In the genomic region with DNA sequence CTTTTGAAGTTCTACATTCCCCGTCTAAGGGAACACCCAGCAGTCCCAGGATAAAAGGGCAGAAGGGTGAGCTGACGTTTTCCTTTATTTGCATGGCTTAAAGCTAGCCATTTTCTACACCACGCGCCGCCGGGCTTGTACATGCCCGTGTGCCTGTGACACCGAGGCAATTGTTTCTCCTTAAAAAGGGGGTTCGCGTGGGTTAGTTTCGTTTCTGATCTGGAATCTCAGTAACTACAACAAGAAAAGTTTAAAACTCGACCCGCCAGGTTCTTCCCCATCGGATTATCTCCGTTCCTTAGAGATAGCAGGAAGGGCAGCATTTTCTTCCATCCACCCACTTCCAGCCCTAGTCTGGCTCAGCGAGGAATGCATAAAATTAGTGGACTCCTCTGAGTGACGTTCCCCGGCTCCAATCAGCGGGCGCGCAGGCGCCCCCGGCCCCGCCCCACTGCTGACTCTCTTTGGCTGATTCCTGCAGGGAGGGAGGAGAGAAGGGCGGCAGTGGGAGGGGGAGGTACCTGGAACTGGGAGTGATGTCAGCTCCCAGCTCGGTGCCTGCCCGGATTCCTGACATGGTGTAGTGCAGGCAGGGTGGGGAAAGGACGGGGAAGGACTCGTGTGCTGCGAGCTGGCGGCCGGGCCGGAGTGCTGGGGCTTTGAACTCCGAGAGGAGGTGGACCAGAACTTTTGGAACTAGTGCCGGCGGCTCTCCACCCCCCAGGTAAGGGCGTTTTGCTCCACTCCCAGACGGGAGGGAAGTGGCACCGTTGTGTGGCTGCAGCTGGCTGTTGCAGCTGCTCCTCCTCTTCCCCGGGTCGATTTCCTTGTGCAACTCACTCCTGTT, we compare ENCODE assay signal across 1 cellular context.
A peak's percentile ranks its signal among the peaks of the same experiment; 100 is the strongest.
TF ChIP-seq lines count a peak whose summit lies in the region.

A gene (plus strand): TSS at position 565 of the 847 bp plus-strand sequence. CDS start 109,191 bp downstream, outside the sequence.

TF ChIP-seq in GM12878, 131 proteins besides CTCF, POLR2A, EP300 and RAD21 (continued from another document and continues in another):
- TF ChIP-seq, protein P1, sequence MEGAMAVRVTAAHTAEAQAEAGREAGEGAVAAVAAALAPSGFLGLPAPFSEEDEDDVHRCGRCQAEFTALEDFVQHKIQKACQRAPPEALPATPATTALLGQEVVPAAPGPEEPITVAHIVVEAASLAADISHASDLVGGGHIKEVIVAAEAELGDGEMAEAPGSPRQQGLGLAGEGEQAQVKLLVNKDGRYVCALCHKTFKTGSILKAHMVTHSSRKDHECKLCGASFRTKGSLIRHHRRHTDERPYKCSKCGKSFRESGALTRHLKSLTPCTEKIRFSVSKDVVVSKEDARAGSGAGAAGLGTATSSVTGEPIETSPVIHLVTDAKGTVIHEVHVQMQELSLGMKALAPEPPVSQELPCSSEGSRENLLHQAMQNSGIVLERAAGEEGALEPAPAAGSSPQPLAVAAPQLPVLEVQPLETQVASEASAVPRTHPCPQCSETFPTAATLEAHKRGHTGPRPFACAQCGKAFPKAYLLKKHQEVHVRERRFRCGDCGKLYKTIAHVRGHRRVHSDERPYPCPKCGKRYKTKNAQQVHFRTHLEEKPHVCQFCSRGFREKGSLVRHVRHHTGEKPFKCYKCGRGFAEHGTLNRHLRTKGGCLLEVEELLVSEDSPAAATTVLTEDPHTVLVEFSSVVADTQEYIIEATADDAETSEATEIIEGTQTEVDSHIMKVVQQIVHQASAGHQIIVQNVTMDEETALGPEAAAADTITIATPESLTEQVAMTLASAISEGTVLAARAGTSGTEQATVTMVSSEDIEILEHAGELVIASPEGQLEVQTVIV (IDR thresholded peaks at IDR 0.05; ENCODE audit: borderline replicate concordance, partially characterized antibody) = no peak
- TF ChIP-seq ZNF384 (IDR thresholded peaks at IDR 0.05; ENCODE audit: borderline replicate concordance, low read depth, low read length) (no peak), CBX5 (IDR thresholded peaks at IDR 0.05; ENCODE audit: low read depth) (no peak; the same call in 1 of the 2 replicates), NFYA (IDR thresholded peaks at IDR 0.05; ENCODE audit: borderline replicate concordance, low read depth, low read length) (peak; percentile 77), ETV6 (conservative IDR thresholded peaks at IDR 0.05 in 1 of 2, IDR thresholded peaks at IDR 0.05 in 1 of 2; ENCODE audit: borderline replicate concordance in 1 of 2, low read depth in 1 of 2) (no peak), SUPT20H (IDR thresholded peaks at IDR 0.05; ENCODE audit: borderline replicate concordance, control insufficient read depth, low read depth, low read length) (no peak), IKZF1 (conservative IDR thresholded peaks at IDR 0.05) (peak; percentile 93), BACH1 (IDR thresholded peaks at IDR 0.05; ENCODE audit: borderline replicate concordance) (peak; percentile 58; the same call in 1 of the 2 replicates), BCL11A (IDR thresholded peaks at IDR 0.05; ENCODE audit: low read depth, low read length) (no peak), TARDBP (IDR thresholded peaks at IDR 0.05; ENCODE audit: borderline replicate concordance) (no peak), ATF7 (IDR thresholded peaks at IDR 0.05; ENCODE audit: low read depth) (peak; percentile 95), EGR1 (IDR thresholded peaks at IDR 0.05; ENCODE audit: borderline replicate concordance in 1 of 2, low read depth in 2 of 2, low read length in 2 of 2) (peak in 1 of 2 experiments; percentile 20; a peak in 1 of 3 replicates), TAF1 (IDR thresholded peaks at IDR 0.05; ENCODE audit: borderline replicate concordance, low read depth, low read length) (peak; percentile 41; the same call in 1 of the 2 replicates), NRF1 (conservative IDR thresholded peaks at IDR 0.05; ENCODE audit: low read depth, low read length) (no peak), ZNF622 (IDR thresholded peaks at IDR 0.05) (no peak), JUND (IDR thresholded peaks at IDR 0.05; ENCODE audit: low read depth, low read length) (no peak), SMAD1 (IDR thresholded peaks at IDR 0.05; ENCODE audit: low read depth, partially characterized antibody) (no peak), TCF3 (IDR thresholded peaks at IDR 0.05; ENCODE audit: borderline replicate concordance, insufficient read depth, low read depth, low read length) (0 out of 2 replicates have a peak, but pooled peaks have one; percentile 6), IKZF2 (IDR thresholded peaks at IDR 0.05) (peak; percentile 86 to 89), POU2F2 (IDR thresholded peaks at IDR 0.05; ENCODE audit: borderline replicate concordance, low read depth, low read length) (peak; percentile 93; the same call in 1 of the 3 replicates), YY1 (IDR thresholded peaks at IDR 0.05; ENCODE audit: low read depth, low read length) (peak; percentile 62; the same call in 1 of the 2 replicates), RB1 (IDR thresholded peaks at IDR 0.05; ENCODE audit: borderline replicate concordance) (0 out of 2 replicates have a peak, but pooled peaks have one; percentile 24), TCF12 (IDR thresholded peaks at IDR 0.05; ENCODE audit: low read depth, low read length) (peak; percentile 63; the same call in 1 of the 2 replicates), MTA3 (IDR thresholded peaks at IDR 0.05; ENCODE audit: borderline replicate concordance, low read length) (no peak), WRNIP1 (IDR thresholded peaks at IDR 0.05; ENCODE audit: borderline replicate concordance, low read depth, low read length) (no peak), KDM1A (IDR thresholded peaks at IDR 0.05; ENCODE audit: borderline replicate concordance) (no peak), SP1 (IDR thresholded peaks at IDR 0.05; ENCODE audit: low read depth, low read length) (peak; percentile 94), CREM (IDR thresholded peaks at IDR 0.05; ENCODE audit: low read depth) (peak; percentile 64), SMARCA5 (IDR thresholded peaks at IDR 0.05) (no peak), PAX5 (IDR thresholded peaks at IDR 0.05; ENCODE audit: borderline replicate concordance, low read depth, low read length) (peak; percentile 58; the same call in 1 of the 2 replicates), ZBED1 (IDR thresholded peaks at IDR 0.05; ENCODE audit: borderline replicate concordance) (no peak), SRF (IDR thresholded peaks at IDR 0.05; ENCODE audit: low read depth in 2 of 2, low read length in 2 of 2) (no peak), SPI1 (IDR thresholded peaks at IDR 0.05; ENCODE audit: borderline replicate concordance, insufficient read depth, low read depth, low read length) (peak; percentile 42; the same call in 1 of the 2 replicates)
- TF ChIP-seq, protein P2, sequence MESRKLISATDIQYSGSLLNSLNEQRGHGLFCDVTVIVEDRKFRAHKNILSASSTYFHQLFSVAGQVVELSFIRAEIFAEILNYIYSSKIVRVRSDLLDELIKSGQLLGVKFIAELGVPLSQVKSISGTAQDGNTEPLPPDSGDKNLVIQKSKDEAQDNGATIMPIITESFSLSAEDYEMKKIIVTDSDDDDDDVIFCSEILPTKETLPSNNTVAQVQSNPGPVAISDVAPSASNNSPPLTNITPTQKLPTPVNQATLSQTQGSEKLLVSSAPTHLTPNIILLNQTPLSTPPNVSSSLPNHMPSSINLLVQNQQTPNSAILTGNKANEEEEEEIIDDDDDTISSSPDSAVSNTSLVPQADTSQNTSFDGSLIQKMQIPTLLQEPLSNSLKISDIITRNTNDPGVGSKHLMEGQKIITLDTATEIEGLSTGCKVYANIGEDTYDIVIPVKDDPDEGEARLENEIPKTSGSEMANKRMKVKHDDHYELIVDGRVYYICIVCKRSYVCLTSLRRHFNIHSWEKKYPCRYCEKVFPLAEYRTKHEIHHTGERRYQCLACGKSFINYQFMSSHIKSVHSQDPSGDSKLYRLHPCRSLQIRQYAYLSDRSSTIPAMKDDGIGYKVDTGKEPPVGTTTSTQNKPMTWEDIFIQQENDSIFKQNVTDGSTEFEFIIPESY (IDR thresholded peaks at IDR 0.05) = no peak
- TF ChIP-seq, protein P3, sequence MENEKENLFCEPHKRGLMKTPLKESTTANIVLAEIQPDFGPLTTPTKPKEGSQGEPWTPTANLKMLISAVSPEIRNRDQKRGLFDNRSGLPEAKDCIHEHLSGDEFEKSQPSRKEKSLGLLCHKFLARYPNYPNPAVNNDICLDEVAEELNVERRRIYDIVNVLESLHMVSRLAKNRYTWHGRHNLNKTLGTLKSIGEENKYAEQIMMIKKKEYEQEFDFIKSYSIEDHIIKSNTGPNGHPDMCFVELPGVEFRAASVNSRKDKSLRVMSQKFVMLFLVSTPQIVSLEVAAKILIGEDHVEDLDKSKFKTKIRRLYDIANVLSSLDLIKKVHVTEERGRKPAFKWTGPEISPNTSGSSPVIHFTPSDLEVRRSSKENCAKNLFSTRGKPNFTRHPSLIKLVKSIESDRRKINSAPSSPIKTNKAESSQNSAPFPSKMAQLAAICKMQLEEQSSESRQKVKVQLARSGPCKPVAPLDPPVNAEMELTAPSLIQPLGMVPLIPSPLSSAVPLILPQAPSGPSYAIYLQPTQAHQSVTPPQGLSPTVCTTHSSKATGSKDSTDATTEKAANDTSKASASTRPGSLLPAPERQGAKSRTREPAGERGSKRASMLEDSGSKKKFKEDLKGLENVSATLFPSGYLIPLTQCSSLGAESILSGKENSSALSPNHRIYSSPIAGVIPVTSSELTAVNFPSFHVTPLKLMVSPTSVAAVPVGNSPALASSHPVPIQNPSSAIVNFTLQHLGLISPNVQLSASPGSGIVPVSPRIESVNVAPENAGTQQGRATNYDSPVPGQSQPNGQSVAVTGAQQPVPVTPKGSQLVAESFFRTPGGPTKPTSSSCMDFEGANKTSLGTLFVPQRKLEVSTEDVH (IDR thresholded peaks at IDR 0.05; ENCODE audit: low read depth, partially characterized antibody) = peak; percentile 3
- TF ChIP-seq, protein P4, sequence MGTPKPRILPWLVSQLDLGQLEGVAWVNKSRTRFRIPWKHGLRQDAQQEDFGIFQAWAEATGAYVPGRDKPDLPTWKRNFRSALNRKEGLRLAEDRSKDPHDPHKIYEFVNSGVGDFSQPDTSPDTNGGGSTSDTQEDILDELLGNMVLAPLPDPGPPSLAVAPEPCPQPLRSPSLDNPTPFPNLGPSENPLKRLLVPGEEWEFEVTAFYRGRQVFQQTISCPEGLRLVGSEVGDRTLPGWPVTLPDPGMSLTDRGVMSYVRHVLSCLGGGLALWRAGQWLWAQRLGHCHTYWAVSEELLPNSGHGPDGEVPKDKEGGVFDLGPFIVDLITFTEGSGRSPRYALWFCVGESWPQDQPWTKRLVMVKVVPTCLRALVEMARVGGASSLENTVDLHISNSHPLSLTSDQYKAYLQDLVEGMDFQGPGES (IDR thresholded peaks at IDR 0.05) = peak; percentile 76; the same call in 1 of the 2 replicates
- TF ChIP-seq, protein P5, sequence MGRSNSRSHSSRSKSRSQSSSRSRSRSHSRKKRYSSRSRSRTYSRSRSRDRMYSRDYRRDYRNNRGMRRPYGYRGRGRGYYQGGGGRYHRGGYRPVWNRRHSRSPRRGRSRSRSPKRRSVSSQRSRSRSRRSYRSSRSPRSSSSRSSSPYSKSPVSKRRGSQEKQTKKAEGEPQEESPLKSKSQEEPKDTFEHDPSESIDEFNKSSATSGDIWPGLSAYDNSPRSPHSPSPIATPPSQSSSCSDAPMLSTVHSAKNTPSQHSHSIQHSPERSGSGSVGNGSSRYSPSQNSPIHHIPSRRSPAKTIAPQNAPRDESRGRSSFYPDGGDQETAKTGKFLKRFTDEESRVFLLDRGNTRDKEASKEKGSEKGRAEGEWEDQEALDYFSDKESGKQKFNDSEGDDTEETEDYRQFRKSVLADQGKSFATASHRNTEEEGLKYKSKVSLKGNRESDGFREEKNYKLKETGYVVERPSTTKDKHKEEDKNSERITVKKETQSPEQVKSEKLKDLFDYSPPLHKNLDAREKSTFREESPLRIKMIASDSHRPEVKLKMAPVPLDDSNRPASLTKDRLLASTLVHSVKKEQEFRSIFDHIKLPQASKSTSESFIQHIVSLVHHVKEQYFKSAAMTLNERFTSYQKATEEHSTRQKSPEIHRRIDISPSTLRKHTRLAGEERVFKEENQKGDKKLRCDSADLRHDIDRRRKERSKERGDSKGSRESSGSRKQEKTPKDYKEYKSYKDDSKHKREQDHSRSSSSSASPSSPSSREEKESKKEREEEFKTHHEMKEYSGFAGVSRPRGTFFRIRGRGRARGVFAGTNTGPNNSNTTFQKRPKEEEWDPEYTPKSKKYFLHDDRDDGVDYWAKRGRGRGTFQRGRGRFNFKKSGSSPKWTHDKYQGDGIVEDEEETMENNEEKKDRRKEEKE (IDR thresholded peaks at IDR 0.05) = no peak
- TF ChIP-seq, protein P6, sequence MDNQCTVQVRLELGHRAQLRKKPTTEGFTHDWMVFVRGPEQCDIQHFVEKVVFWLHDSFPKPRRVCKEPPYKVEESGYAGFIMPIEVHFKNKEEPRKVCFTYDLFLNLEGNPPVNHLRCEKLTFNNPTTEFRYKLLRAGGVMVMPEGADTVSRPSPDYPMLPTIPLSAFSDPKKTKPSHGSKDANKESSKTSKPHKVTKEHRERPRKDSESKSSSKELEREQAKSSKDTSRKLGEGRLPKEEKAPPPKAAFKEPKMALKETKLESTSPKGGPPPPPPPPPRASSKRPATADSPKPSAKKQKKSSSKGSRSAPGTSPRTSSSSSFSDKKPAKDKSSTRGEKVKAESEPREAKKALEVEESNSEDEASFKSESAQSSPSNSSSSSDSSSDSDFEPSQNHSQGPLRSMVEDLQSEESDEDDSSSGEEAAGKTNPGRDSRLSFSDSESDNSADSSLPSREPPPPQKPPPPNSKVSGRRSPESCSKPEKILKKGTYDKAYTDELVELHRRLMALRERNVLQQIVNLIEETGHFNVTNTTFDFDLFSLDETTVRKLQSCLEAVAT (IDR thresholded peaks at IDR 0.05) = no peak
- TF ChIP-seq, protein P7, sequence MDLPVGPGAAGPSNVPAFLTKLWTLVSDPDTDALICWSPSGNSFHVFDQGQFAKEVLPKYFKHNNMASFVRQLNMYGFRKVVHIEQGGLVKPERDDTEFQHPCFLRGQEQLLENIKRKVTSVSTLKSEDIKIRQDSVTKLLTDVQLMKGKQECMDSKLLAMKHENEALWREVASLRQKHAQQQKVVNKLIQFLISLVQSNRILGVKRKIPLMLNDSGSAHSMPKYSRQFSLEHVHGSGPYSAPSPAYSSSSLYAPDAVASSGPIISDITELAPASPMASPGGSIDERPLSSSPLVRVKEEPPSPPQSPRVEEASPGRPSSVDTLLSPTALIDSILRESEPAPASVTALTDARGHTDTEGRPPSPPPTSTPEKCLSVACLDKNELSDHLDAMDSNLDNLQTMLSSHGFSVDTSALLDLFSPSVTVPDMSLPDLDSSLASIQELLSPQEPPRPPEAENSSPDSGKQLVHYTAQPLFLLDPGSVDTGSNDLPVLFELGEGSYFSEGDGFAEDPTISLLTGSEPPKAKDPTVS (IDR thresholded peaks at IDR 0.05; ENCODE audit: low read depth, low read length) = no peak
- TF ChIP-seq, protein P8, sequence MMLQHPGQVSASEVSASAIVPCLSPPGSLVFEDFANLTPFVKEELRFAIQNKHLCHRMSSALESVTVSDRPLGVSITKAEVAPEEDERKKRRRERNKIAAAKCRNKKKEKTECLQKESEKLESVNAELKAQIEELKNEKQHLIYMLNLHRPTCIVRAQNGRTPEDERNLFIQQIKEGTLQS (IDR thresholded peaks at IDR 0.05; ENCODE audit: borderline replicate concordance, extremely low read depth, low read depth, low read length) = peak; percentile 22; the same call in 1 of the 2 replicates
- TF ChIP-seq, protein P9, sequence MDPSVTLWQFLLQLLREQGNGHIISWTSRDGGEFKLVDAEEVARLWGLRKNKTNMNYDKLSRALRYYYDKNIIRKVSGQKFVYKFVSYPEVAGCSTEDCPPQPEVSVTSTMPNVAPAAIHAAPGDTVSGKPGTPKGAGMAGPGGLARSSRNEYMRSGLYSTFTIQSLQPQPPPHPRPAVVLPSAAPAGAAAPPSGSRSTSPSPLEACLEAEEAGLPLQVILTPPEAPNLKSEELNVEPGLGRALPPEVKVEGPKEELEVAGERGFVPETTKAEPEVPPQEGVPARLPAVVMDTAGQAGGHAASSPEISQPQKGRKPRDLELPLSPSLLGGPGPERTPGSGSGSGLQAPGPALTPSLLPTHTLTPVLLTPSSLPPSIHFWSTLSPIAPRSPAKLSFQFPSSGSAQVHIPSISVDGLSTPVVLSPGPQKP (IDR thresholded peaks at IDR 0.05; ENCODE audit: low read depth, low read length) = no peak
